ENCODE assay signal across 21 cellular contexts in genomic region chr3:32430900-32431299, GRCh38. TPM values are rescaled to one million over a fixed set of nuclear protein-coding genes. Genes with fewer than 3 reads are reported as not detected.
A peak's percentile ranks its signal among the peaks of the same experiment; 100 is the strongest.
DNase-seq lines count a peak whose midpoint lies in the region; ATAC-seq and TF ChIP-seq lines count a peak whose summit lies in the region.
"Had no signal": no experiment of that assay in that cellular context is flagged by ENCODE, and none has a peak within 500 bp of the region (broad histone marks: within the 10 kb centered on the region; RNA-seq: fewer than 3 reads in every experiment).

No MANE protein-coding gene starts in this region.

- H3K27me3 Mint-ChIP-seq in activated CD4-positive, alpha-beta T cell treated with anti-CD3 and anti-CD28 coated beads, Interleukin-2, amount 10 ng/mL, durations not matched to agents 24 days and 14 days: no peaks in the 10 kb centered on the region
- no peaks in the 10 kb centered on the region for H3K27me3 Mint-ChIP-seq in H9 (ENCODE audit: low read depth)
- no peaks in the 10 kb centered on the region for H3K27me3 Mint-ChIP-seq in activated T-helper 1 cell treated with anti-CD3 and anti-CD28 coated beads, Interleukin-12 subunit alpha, Interleukin-12 subunit beta, Interleukin-2, Interleukin-4 antibody, amounts not matched to agents 30 ng/mL and 10 ng/mL and 1 ng/mL, durations not matched to agents 14 hours and 24 hours and 36 hours (ENCODE audit: insufficient read depth)
- no peaks in the 10 kb centered on the region for H3K27me3 Mint-ChIP-seq in natural killer cell (ENCODE audit: low read depth in 2 of 2)

- H3K18ac ChIP-seq in H9 (ENCODE audit: insufficient read length, low read depth, low read length): no peak overlapping the region

- H2BK15ac ChIP-seq in H9 (ENCODE audit: low read depth, low read length): no peak overlapping the region

- H2AFZ ChIP-seq in H9 (ENCODE audit: low read length): no peak overlapping the region

- no peak overlapping the region for H3K4me2 ChIP-seq in H9 (ENCODE audit: insufficient read depth, insufficient read length, low read length)

- peak overlapping the region; percentile 26 for H3K56ac ChIP-seq in H9 (ENCODE audit: insufficient read length, low read depth, low read length)

- no peaks in the 10 kb centered on the region for H3K9me3 ChIP-seq in H9 (ENCODE audit: control insufficient read depth, low read depth, low read length)
- H3K9me3 ChIP-seq: HAP-1, upper lobe of left lung had no signal

- no peak for ATAC-seq in natural killer cell

- no peak overlapping the region for H2BK5ac ChIP-seq in H9 (ENCODE audit: insufficient read length, low read length)

- H3K27ac Mint-ChIP-seq in activated CD4-positive, alpha-beta T cell treated with anti-CD3 and anti-CD28 coated beads, Interleukin-2, amount 10 ng/mL, durations not matched to agents 24 days and 14 days: peak overlapping the region; percentile 95
- H3K27ac Mint-ChIP-seq in H9 (no peak overlapping the region; a peak in 1 of 7 replicates), natural killer cell (peak overlapping the region; percentile 52 to 62)
- peak overlapping the region; percentile 96 for H3K27ac Mint-ChIP-seq in activated T-helper 1 cell treated with anti-CD3 and anti-CD28 coated beads, Interleukin-12 subunit alpha, Interleukin-12 subunit beta, Interleukin-2, Interleukin-4 antibody, amounts not matched to agents 30 ng/mL and 10 ng/mL and 1 ng/mL, durations not matched to agents 14 hours and 24 hours and 36 hours

- no peak for DNase-seq in activated CD4-positive, alpha-beta T cell treated with anti-CD3 and anti-CD28 coated beads, Interleukin-2, amount 10 ng/mL, durations not matched to agents 24 days and 14 days
- DNase-seq in activated CD4-positive, alpha-beta T cell treated with anti-CD3 and anti-CD28 coated beads for 48 hours: no peak
- DNase-seq in H9: no peak
- no peak for DNase-seq in activated T-helper 1 cell treated with anti-CD3 and anti-CD28 coated beads, Interleukin-12 subunit alpha, Interleukin-12 subunit beta, Interleukin-2, Interleukin-4 antibody, amounts not matched to agents 30 ng/mL and 10 ng/mL and 1 ng/mL, durations not matched to agents 14 hours and 24 hours and 36 hours (ENCODE audit: low spot score)
- DNase-seq in natural killer cell: no peak
- no peak for DNase-seq in pons (ENCODE audit: low spot score)
- no peak for DNase-seq in effector CD4-positive, alpha-beta T cell
- no peak for DNase-seq in DMS 273 treated with DMSO at 0.1 percent for 48 hours (lab: John Stamatoyannopoulos, UW)
- DNase-seq: anterior cingulate cortex; hippocampal formation; NCI-H1092; NCI-H2081; NCI-H69; retina; RPMI8226; stimulated activated naive CD4-positive, alpha-beta T cell treated with Interleukin-2 at 50 U/mL for 16 hours; upper lobe of left lung; WERI-Rb-1 had no signal

- H4K8ac ChIP-seq in H9 (replicated peaks; ENCODE audit: insufficient read length, low read depth, low read length): no peak overlapping the region

- intact Hi-C loops in activated CD4-positive, alpha-beta T cell treated with anti-CD3 and anti-CD28 coated beads, Interleukin-2, amount 10 ng/mL, durations not matched to agents 24 days and 14 days (cut with micrococcal nuclease): loop anchor here (10.0 kb wide), 1 partner anchor 1796 kb away; no protein-coding TSS in a partner anchor
- intact Hi-C loops in activated T-helper 1 cell treated with anti-CD3 and anti-CD28 coated beads, Interleukin-12 subunit alpha, Interleukin-12 subunit beta, Interleukin-2, Interleukin-4 antibody, amounts not matched to agents 30 ng/mL and 10 ng/mL and 1 ng/mL, durations not matched to agents 14 hours and 24 hours and 36 hours (cut with micrococcal nuclease): no loop called here
- intact Hi-C loops in natural killer cell (cut with micrococcal nuclease): no loop called here

- no peak overlapping the region for H2BK12ac ChIP-seq in H9 (ENCODE audit: insufficient read length, low read depth, low read length)

- H2BK20ac ChIP-seq in H9 (ENCODE audit: low read depth, low read length, poor library complexity, severe bottlenecking): no peak overlapping the region

- WGBS in H9 (ENCODE audit: extremely low coverage, insufficient read length, low lambda C conversion rate): no CpG with 5 or more reads among the region's 5 CpGs

- H3K4ac ChIP-seq in H9 (ENCODE audit: low read depth, low read length): no peak overlapping the region

- no peaks in the 10 kb centered on the region for H3K9me3 Mint-ChIP-seq in activated CD4-positive, alpha-beta T cell treated with anti-CD3 and anti-CD28 coated beads, Interleukin-2, amount 10 ng/mL, durations not matched to agents 24 days and 14 days
- H3K9me3 Mint-ChIP-seq in H9: no peaks in the 10 kb centered on the region
- H3K9me3 Mint-ChIP-seq in activated T-helper 1 cell treated with anti-CD3 and anti-CD28 coated beads, Interleukin-12 subunit alpha, Interleukin-12 subunit beta, Interleukin-2, Interleukin-4 antibody, amounts not matched to agents 30 ng/mL and 10 ng/mL and 1 ng/mL, durations not matched to agents 14 hours and 24 hours and 36 hours: no peaks in the 10 kb centered on the region
- H3K9me3 Mint-ChIP-seq in natural killer cell: no peaks in the 10 kb centered on the region
- H3K9me3 Mint-ChIP-seq: CD14-positive monocyte had no signal

- no peak overlapping the region for H4K91ac ChIP-seq in H9 (ENCODE audit: insufficient read length, low read depth, low read length)

- H3K14ac ChIP-seq in H9 (ENCODE audit: insufficient read depth, low read length): no peak overlapping the region

- H3K79me1 ChIP-seq in H9 (ENCODE audit: insufficient read depth, low read depth, low read length, poor library complexity, severe bottlenecking): no peaks in the 10 kb centered on the region

- H3K4me1 Mint-ChIP-seq in activated CD4-positive, alpha-beta T cell treated with anti-CD3 and anti-CD28 coated beads, Interleukin-2, amount 10 ng/mL, durations not matched to agents 24 days and 14 days: peaks cover 71% of the 10 kb centered on the region
- peaks cover 6 to 10% of the 10 kb centered on the region in 2 experiments for H3K4me1 Mint-ChIP-seq in H9
- H3K4me1 Mint-ChIP-seq in activated T-helper 1 cell treated with anti-CD3 and anti-CD28 coated beads, Interleukin-12 subunit alpha, Interleukin-12 subunit beta, Interleukin-2, Interleukin-4 antibody, amounts not matched to agents 30 ng/mL and 10 ng/mL and 1 ng/mL, durations not matched to agents 14 hours and 24 hours and 36 hours (ENCODE audit: low read depth): peaks cover 84% of the 10 kb centered on the region
- H3K4me1 Mint-ChIP-seq in natural killer cell: peaks cover 54 to 64% of the 10 kb centered on the region in 2 donors

- no peaks in the 10 kb centered on the region for H3K4me1 ChIP-seq in H9 (ENCODE audit: insufficient read depth, low read length)
- H3K4me1 ChIP-seq: HAP-1 had no signal

- H3K36me3 Mint-ChIP-seq in activated CD4-positive, alpha-beta T cell treated with anti-CD3 and anti-CD28 coated beads, Interleukin-2, amount 10 ng/mL, durations not matched to agents 24 days and 14 days (ENCODE audit: low read depth): peaks cover 6% of the 10 kb centered on the region
- H3K36me3 Mint-ChIP-seq in H9 (ENCODE audit: insufficient read depth in 1 of 3, low read depth in 3 of 3) (no peaks in the 10 kb centered on the region; a peak in 1 of 7 replicates), natural killer cell (no peaks in the 10 kb centered on the region)
- peaks cover 4% of the 10 kb centered on the region for H3K36me3 Mint-ChIP-seq in activated T-helper 1 cell treated with anti-CD3 and anti-CD28 coated beads, Interleukin-12 subunit alpha, Interleukin-12 subunit beta, Interleukin-2, Interleukin-4 antibody, amounts not matched to agents 30 ng/mL and 10 ng/mL and 1 ng/mL, durations not matched to agents 14 hours and 24 hours and 36 hours (ENCODE audit: low read depth)

- no peaks in the 10 kb centered on the region for H4K20me1 ChIP-seq in H9 (ENCODE audit: control insufficient read depth, insufficient read depth, insufficient read length)

- no peaks in the 10 kb centered on the region for H3K23me2 ChIP-seq in H9 (ENCODE audit: insufficient read length, low read depth, low read length, poor library complexity, severe bottlenecking)

- peak overlapping the region; percentile 42 for H3K4me3 Mint-ChIP-seq in activated CD4-positive, alpha-beta T cell treated with anti-CD3 and anti-CD28 coated beads, Interleukin-2, amount 10 ng/mL, durations not matched to agents 24 days and 14 days
- no peak overlapping the region for H3K4me3 Mint-ChIP-seq in H9
- H3K4me3 Mint-ChIP-seq in activated T-helper 1 cell treated with anti-CD3 and anti-CD28 coated beads, Interleukin-12 subunit alpha, Interleukin-12 subunit beta, Interleukin-2, Interleukin-4 antibody, amounts not matched to agents 30 ng/mL and 10 ng/mL and 1 ng/mL, durations not matched to agents 14 hours and 24 hours and 36 hours: peak overlapping the region; percentile 21
- H3K4me3 Mint-ChIP-seq in natural killer cell: peak overlapping the region; percentile 13

- no peaks in the 10 kb centered on the region for H3K27me3 ChIP-seq in H9 (ENCODE audit: insufficient read depth, low read length)
- H3K27me3 ChIP-seq: upper lobe of left lung had no signal

- H3K27ac ChIP-seq in H9 (ENCODE audit: insufficient read length, low read depth, low read length): no peak overlapping the region
- H3K27ac ChIP-seq: upper lobe of left lung, WERI-Rb-1 had no signal

- no peak overlapping the region for H3K9ac ChIP-seq in H9 (ENCODE audit: extremely low read depth, insufficient read length, low read length)

- no peak overlapping the region for H4K5ac ChIP-seq in H9 (ENCODE audit: insufficient read length, low read depth, low read length)

- H2BK120ac ChIP-seq in H9 (ENCODE audit: low read depth, low read length, poor library complexity, severe bottlenecking): no peak overlapping the region

- H3K79me2 ChIP-seq in H9 (ENCODE audit: insufficient read depth, low read length): no peaks in the 10 kb centered on the region

- no peak overlapping the region for H2AK5ac ChIP-seq in H9 (ENCODE audit: insufficient read length, low read length)

- no peak overlapping the region for H3T11ph ChIP-seq in H9 (ENCODE audit: low read length)

- no peak overlapping the region for H3K23ac ChIP-seq in H9 (ENCODE audit: insufficient read length, low read depth, low read length)

- TF ChIP-seq CTCF in H9 (conservative IDR thresholded peaks at IDR 0.05) (no peak), natural killer cell (IDR thresholded peaks at IDR 0.05) (no peak)

RNA-seq across cellular contexts. Expression of gene CMTM7, which starts 39.2 kb away (rescaled TPM):
- 45.0 and 46.3 TPM in 2 replicates for total RNA-seq in activated CD4-positive, alpha-beta T cell treated with anti-CD3 and anti-CD28 coated beads, Interleukin-2, amount 10 ng/mL, durations not matched to agents 24 days and 14 days
- 20.6 and 23.9 TPM in 2 replicates for total RNA-seq in H9 (2021)
- 50.6 and 59.7 TPM in 2 replicates for total RNA-seq in activated T-helper 1 cell treated with anti-CD3 and anti-CD28 coated beads, Interleukin-12 subunit alpha, Interleukin-12 subunit beta, Interleukin-2, Interleukin-4 antibody, amounts not matched to agents 30 ng/mL and 10 ng/mL and 1 ng/mL, durations not matched to agents 14 hours and 24 hours and 36 hours
- total RNA-seq in natural killer cell: 10 to 100 TPM in 2 of 3 donors, 1 to 10 TPM in 1; 4.1 to 16.7 (median 12.8) TPM
- total RNA-seq: A673 had no signal

Comparison
In these comparisons a context has a peak if more than half of its experiments do, and no peak if none do; other contexts are left out.
1. H3K27ac Mint-ChIP-seq: peak in activated CD4-positive, alpha-beta T cell treated with anti-CD3 and anti-CD28 coated beads, Interleukin-2, amount 10 ng/mL, durations not matched to agents 24 days and 14 days (single experiment), activated T-helper 1 cell treated with anti-CD3 and anti-CD28 coated beads, Interleukin-12 subunit alpha, Interleukin-12 subunit beta, Interleukin-2, Interleukin-4 antibody, amounts not matched to agents 30 ng/mL and 10 ng/mL and 1 ng/mL, durations not matched to agents 14 hours and 24 hours and 36 hours (single experiment) and natural killer cell (2 of 2); none in H9 (0 of 3).
2. H3K4me3 Mint-ChIP-seq: peak in activated CD4-positive, alpha-beta T cell treated with anti-CD3 and anti-CD28 coated beads, Interleukin-2, amount 10 ng/mL, durations not matched to agents 24 days and 14 days (single experiment), activated T-helper 1 cell treated with anti-CD3 and anti-CD28 coated beads, Interleukin-12 subunit alpha, Interleukin-12 subunit beta, Interleukin-2, Interleukin-4 antibody, amounts not matched to agents 30 ng/mL and 10 ng/mL and 1 ng/mL, durations not matched to agents 14 hours and 24 hours and 36 hours (single experiment) and natural killer cell (single experiment); none in H9 (0 of 2).